In genomic region chr9:128071475-128071874, GRCh38 we compare ENCODE assay signal across 8 cellular contexts. TPM values are rescaled to one million over a fixed set of nuclear protein-coding genes. Genes with fewer than 3 reads are reported as not detected.
DNase-seq lines count a peak whose midpoint lies in the region; ATAC-seq and TF ChIP-seq lines count a peak whose summit lies in the region.
"Not testable (repeated sequence)": the region's sequence is repeated elsewhere in the genome, so short reads cannot be mapped to it uniquely, and the experiment has no call there.

No MANE protein-coding gene starts in this region.

- peak overlapping the region; percentile 78 for H3K27ac ChIP-seq in CD4-positive, CD25-positive, alpha-beta regulatory T cell (ENCODE audit: insufficient read depth, low read length, poor library complexity, severe bottlenecking)
- H3K27ac ChIP-seq in Karpas-422 (ENCODE audit: low read length) = peak overlapping the region; percentile 86
- H3K27ac ChIP-seq in esophagus (ENCODE audit: low read depth in 2 of 2, low read length in 1 of 2) = peak overlapping the region; percentile 86 to 93
- H3K27ac ChIP-seq in rectal smooth muscle tissue (ENCODE audit: low read depth, low read length) = peak overlapping the region; percentile 88
- H3K27ac ChIP-seq in thoracic aorta = peak overlapping the region; percentile 72 to 80

- not testable (repeated sequence) for H2AFZ ChIP-seq in Karpas-422 (ENCODE audit: low read length)

- not testable (repeated sequence) for H3K9me2 ChIP-seq in Karpas-422 (replicated peaks; ENCODE audit: insufficient read depth, low read length)

- H3K4me1 ChIP-seq in CD4-positive, CD25-positive, alpha-beta regulatory T cell (ENCODE audit: control insufficient read depth, insufficient read depth, low read length, poor library complexity, severe bottlenecking) = peaks cover 60% of the 10 kb centered on the region
- H3K4me1 ChIP-seq in Karpas-422 (ENCODE audit: low read length) (peaks cover 44% of the 10 kb centered on the region), rectal smooth muscle tissue (ENCODE audit: control insufficient read depth, insufficient read depth, low read length) (peaks cover 23% of the 10 kb centered on the region), thoracic aorta (ENCODE audit: control insufficient read depth in 1 of 2, low read depth in 2 of 2) (peaks cover 38 to 66% of the 10 kb centered on the region in 2 donors)
- H3K4me1 ChIP-seq in esophagus (ENCODE audit: control insufficient read depth in 2 of 2, insufficient read depth in 2 of 2, low read length in 1 of 2) = not testable (repeated sequence)

- WGBS in esophagus, 2 donors = 85 to 87% methylated on average over 12 of the region's 12 CpGs

- peak overlapping the region; percentile 82 for H3K4me3 ChIP-seq in CD4-positive, CD25-positive, alpha-beta regulatory T cell (ENCODE audit: low read depth, low read length)
- H3K4me3 ChIP-seq in Karpas-422 (ENCODE audit: low read length) (peak overlapping the region; percentile 54), rectal smooth muscle tissue (ENCODE audit: low read length) (peak overlapping the region; percentile 36), thoracic aorta (peak overlapping the region; percentile 42)
- not testable (repeated sequence) for H3K4me3 ChIP-seq in esophagus (ENCODE audit: low read depth in 1 of 2, low read length in 2 of 2)

- H3K36me3 ChIP-seq in CD4-positive, CD25-positive, alpha-beta regulatory T cell (ENCODE audit: control insufficient read depth, insufficient read depth, low read length); Karpas-422 (ENCODE audit: insufficient read depth, low read length); esophagus (ENCODE audit: control insufficient read depth in 2 of 2, insufficient read depth in 2 of 2, low read length in 1 of 2); rectal smooth muscle tissue (ENCODE audit: control insufficient read depth, insufficient read depth, low read length); thoracic aorta: not testable (repeated sequence)

- H4K20me1 ChIP-seq in Karpas-422 (ENCODE audit: insufficient read depth, low read depth, low read length) = not testable (repeated sequence)

- H3K27ac Mint-ChIP-seq in CD4-positive, CD25-positive, alpha-beta regulatory T cell = peak overlapping the region; percentile 89 to 99 (median 91)
- H3K27ac Mint-ChIP-seq in WTC11 (peak overlapping the region; percentile 73; the same call in 1 of the 2 replicates), memory B cell (peak overlapping the region; percentile 87)
- H3K27ac Mint-ChIP-seq in activated naive CD8-positive, alpha-beta T cell treated with anti-CD3 and anti-CD28 coated beads, Interleukin-2, amount 10 ng/mL, durations not matched to agents 7 days and 5 days = peak overlapping the region; percentile 90

- peaks cover 76% of the 10 kb centered on the region for H3K79me2 ChIP-seq in Karpas-422 (ENCODE audit: low read length)

- not testable (repeated sequence) for H3K27me3 Mint-ChIP-seq in CD4-positive, CD25-positive, alpha-beta regulatory T cell; WTC11 (ENCODE audit: low read depth); activated naive CD8-positive, alpha-beta T cell treated with anti-CD3 and anti-CD28 coated beads, Interleukin-2, amount 10 ng/mL, durations not matched to agents 7 days and 5 days; memory B cell

- peak overlapping the region; percentile 67 for H3K4me2 ChIP-seq in Karpas-422 (ENCODE audit: low read depth, low read length, poor library complexity, severe bottlenecking)

- H3K4me3 Mint-ChIP-seq in CD4-positive, CD25-positive, alpha-beta regulatory T cell = peak overlapping the region; percentile 77 to 91 (median 90)
- not testable (repeated sequence) for H3K4me3 Mint-ChIP-seq in WTC11
- peak overlapping the region; percentile 94 for H3K4me3 Mint-ChIP-seq in activated naive CD8-positive, alpha-beta T cell treated with anti-CD3 and anti-CD28 coated beads, Interleukin-2, amount 10 ng/mL, durations not matched to agents 7 days and 5 days
- peak overlapping the region; percentile 52 for H3K4me3 Mint-ChIP-seq in memory B cell

- not testable (repeated sequence) for TF ChIP-seq CTCF in WTC11 (IDR thresholded peaks at IDR 0.05); thoracic aorta (IDR thresholded peaks at IDR 0.05)

- not testable (repeated sequence) for H3K9me3 Mint-ChIP-seq in CD4-positive, CD25-positive, alpha-beta regulatory T cell; WTC11; activated naive CD8-positive, alpha-beta T cell treated with anti-CD3 and anti-CD28 coated beads, Interleukin-2, amount 10 ng/mL, durations not matched to agents 7 days and 5 days; memory B cell

- not testable (repeated sequence) for ATAC-seq in CD4-positive, CD25-positive, alpha-beta regulatory T cell (ENCODE audit: low read depth in 2 of 2); WTC11; activated naive CD8-positive, alpha-beta T cell treated with anti-CD3 and anti-CD28 coated beads, Interleukin-2, amount 10 ng/mL, durations not matched to agents 7 days and 5 days (ENCODE audit: low read depth); memory B cell (ENCODE audit: low read depth); thoracic aorta (ENCODE audit: insufficient number of reproducible peaks, low FRiP score, low read depth)

- not testable (repeated sequence) for H3K27me3 ChIP-seq in CD4-positive, CD25-positive, alpha-beta regulatory T cell (ENCODE audit: control insufficient read depth, insufficient read depth, low read length); Karpas-422 (ENCODE audit: low read length); esophagus (ENCODE audit: control insufficient read depth in 1 of 2, insufficient read depth in 2 of 2, low read length in 2 of 2); rectal smooth muscle tissue (ENCODE audit: control insufficient read depth, insufficient read depth, low read length); thoracic aorta (replicated peaks; ENCODE audit: insufficient read depth)

- POLR2A ChIA-PET in WTC11 (lab: Charles Lee) = interaction anchor here (0.7 kb wide), 1 partner anchor 141 kb away, joined by 4 read pairs; the partner anchor contains the start of gene PIP5KL1
- POLR2A ChIA-PET in activated naive CD8-positive, alpha-beta T cell treated with anti-CD3 and anti-CD28 coated beads, Interleukin-2, amount 10 ng/mL, durations not matched to agents 7 days and 5 days (lab: Charles Lee) = interaction anchor here (1.0 to 2.4 kb wide), 6 partner anchors 21 to 122 kb away, joined by 3 to 9 read pairs (median 3); partner anchors contain the start of gene EEIG1

- not testable (repeated sequence) for H3K9me3 ChIP-seq in CD4-positive, CD25-positive, alpha-beta regulatory T cell (ENCODE audit: control insufficient read depth in 2 of 2, low read length in 2 of 2); Karpas-422 (ENCODE audit: low read length); esophagus (ENCODE audit: control insufficient read depth in 2 of 2, insufficient read depth in 1 of 2, low read depth in 1 of 2, low read length in 1 of 2); thoracic aorta

- not testable (repeated sequence) for H3K36me3 Mint-ChIP-seq in CD4-positive, CD25-positive, alpha-beta regulatory T cell; WTC11; activated naive CD8-positive, alpha-beta T cell treated with anti-CD3 and anti-CD28 coated beads, Interleukin-2, amount 10 ng/mL, durations not matched to agents 7 days and 5 days; memory B cell

- CTCF ChIA-PET in WTC11 (lab: Charles Lee) = interaction anchor here (0.7 to 3.2 kb wide), 4 partner anchors 46 to 128 kb away, joined by 3 to 18 read pairs (median 4); no protein-coding TSS in a partner anchor

- H3K9ac ChIP-seq in Karpas-422 (ENCODE audit: low read length) = peak overlapping the region; percentile 57
- H3K9ac ChIP-seq in rectal smooth muscle tissue (ENCODE audit: low read length) = not testable (repeated sequence)

- peaks cover 18 to 64% (median 37%) of the 10 kb centered on the region in 4 donors for H3K4me1 Mint-ChIP-seq in CD4-positive, CD25-positive, alpha-beta regulatory T cell
- H3K4me1 Mint-ChIP-seq in WTC11 (peaks cover 30% of the 10 kb centered on the region), memory B cell (peaks cover 27% of the 10 kb centered on the region)
- H3K4me1 Mint-ChIP-seq in activated naive CD8-positive, alpha-beta T cell treated with anti-CD3 and anti-CD28 coated beads, Interleukin-2, amount 10 ng/mL, durations not matched to agents 7 days and 5 days = peaks cover 24% of the 10 kb centered on the region

- DNase-seq in CD4-positive, CD25-positive, alpha-beta regulatory T cell; Karpas-422; WTC11 (ENCODE audit: low spot score); activated naive CD8-positive, alpha-beta T cell treated with anti-CD3 and anti-CD28 coated beads, Interleukin-2, amount 10 ng/mL, durations not matched to agents 7 days and 5 days; memory B cell (ENCODE audit: low spot score in 2 of 2); thoracic aorta (ENCODE audit: low spot score): not testable (repeated sequence)

RNA-seq across cellular contexts. Expression of gene SLC25A25, which starts 3.4 kb away (rescaled TPM):
- total RNA-seq in CD4-positive, CD25-positive, alpha-beta regulatory T cell = 13.8 TPM
- polyA plus RNA-seq in CD4-positive, CD25-positive, alpha-beta regulatory T cell = 10 to 100 TPM; 11.3 to 12.0 (median 11.7) TPM
- total RNA-seq in Karpas-422 (2014; rRNA removed; shearing (Covaris generic); ENCODE audit: low replicate concordance) = 4.1 and 12.7 TPM in 2 replicates
- 15.2 to 17.4 TPM (median 15.2 TPM) in 3 replicates for total RNA-seq in WTC11 (2021)
- total RNA-seq in activated naive CD8-positive, alpha-beta T cell treated with anti-CD3 and anti-CD28 coated beads, Interleukin-2, amount 10 ng/mL, durations not matched to agents 7 days and 5 days = 10 to 100 TPM; 21.2 to 21.8 TPM
- polyA plus RNA-seq in esophagus = 1 to 10 TPM; 9.6 to 10.0 TPM
- 10 to 100 TPM; 30.1 to 33.9 TPM for total RNA-seq in thoracic aorta

RNA-seq across cellular contexts. Expression of gene NAIF1, which starts 4.4 kb away (rescaled TPM):
- 16.8 TPM for total RNA-seq in CD4-positive, CD25-positive, alpha-beta regulatory T cell
- polyA plus RNA-seq in CD4-positive, CD25-positive, alpha-beta regulatory T cell = 10 to 100 TPM in 3 of 4 donors, 1 to 10 TPM in 1; 7.8 to 14.7 (median 12.3) TPM
- total RNA-seq in Karpas-422 (2014; rRNA removed; shearing (Covaris generic); ENCODE audit: low replicate concordance) = 7.3 and 13.9 TPM in 2 replicates
- 11.9 to 13.4 TPM (median 12.4 TPM) in 3 replicates for total RNA-seq in WTC11 (2021)
- total RNA-seq in activated naive CD8-positive, alpha-beta T cell treated with anti-CD3 and anti-CD28 coated beads, Interleukin-2, amount 10 ng/mL, durations not matched to agents 7 days and 5 days = 10 to 100 TPM; 11.8 to 13.2 TPM
- 1 to 10 TPM; 6.1 to 6.9 TPM for polyA plus RNA-seq in esophagus
- total RNA-seq in thoracic aorta = 10 to 100 TPM; 11.8 to 21.0 TPM

RNA-seq across cellular contexts. Expression of gene PTGES2, which starts 56.1 kb away (rescaled TPM):
- 48.6 TPM for total RNA-seq in CD4-positive, CD25-positive, alpha-beta regulatory T cell
- polyA plus RNA-seq in CD4-positive, CD25-positive, alpha-beta regulatory T cell = 10 to 100 TPM; 33.8 to 39.1 (median 37.6) TPM
- 68.4 and 114 TPM in 2 replicates for total RNA-seq in Karpas-422 (2014; rRNA removed; shearing (Covaris generic); ENCODE audit: low replicate concordance)
- total RNA-seq in WTC11 (2021) (96.2 to 118 TPM (median 98.4 TPM) in 3 replicates), thoracic aorta (10 to 100 TPM; 57.9 to 66.0 TPM)
- total RNA-seq in activated naive CD8-positive, alpha-beta T cell treated with anti-CD3 and anti-CD28 coated beads, Interleukin-2, amount 10 ng/mL, durations not matched to agents 7 days and 5 days = 10 to 100 TPM; 51.8 to 53.2 TPM
- polyA plus RNA-seq in esophagus = 10 to 100 TPM; 59.0 to 59.4 TPM
